Comparison of ENCODE assay signal across 1 cellular context in the genomic region with DNA sequence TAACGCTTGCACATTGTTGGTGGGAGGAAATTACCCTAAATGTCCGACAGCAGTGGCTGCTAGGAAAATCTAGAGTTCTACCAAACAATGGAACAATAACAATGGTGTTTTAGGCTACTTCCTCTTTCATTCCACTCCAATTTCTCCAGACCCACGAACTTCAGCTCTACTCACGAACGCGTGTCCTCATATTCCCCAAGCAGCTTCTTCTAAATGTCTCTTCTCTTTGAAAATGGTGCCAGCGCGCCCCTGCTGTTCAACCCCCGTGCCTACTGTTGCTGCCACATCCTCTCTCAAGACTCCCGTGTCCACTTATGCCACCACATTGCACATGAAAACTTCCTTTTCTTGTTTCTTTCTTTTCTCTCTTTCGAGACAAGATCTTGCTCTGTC.
TF ChIP-seq lines count a peak whose summit lies in the region.

No MANE protein-coding gene starts in this region.

TF ChIP-seq in K562, 482 proteins besides CTCF, POLR2A, EP300 and RAD21 (continued from another document):
- TF ChIP-seq ARID3A (IDR thresholded peaks at IDR 0.05; ENCODE audit: borderline replicate concordance, low read depth, low read length) (no peak), RUNX1 (IDR thresholded peaks at IDR 0.05; ENCODE audit: low read depth) (no peak), MAFF (IDR thresholded peaks at IDR 0.05; ENCODE audit: low read length) (no peak), E2F3 (CRISPR knock-in tag; IDR thresholded peaks at IDR 0.05) (no peak), ZNF140 (CRISPR knock-in tag; IDR thresholded peaks at IDR 0.05) (no peak), KDM4B (IDR thresholded peaks at IDR 0.05; ENCODE audit: borderline replicate concordance in 2 of 2, low read depth in 1 of 2) (no peak), ZNF197 (CRISPR knock-in tag; IDR thresholded peaks at IDR 0.05; ENCODE audit: low read depth) (no peak), RHOXF2B (CRISPR knock-in tag; conservative IDR thresholded peaks at IDR 0.05) (no peak), HNRNPH1 (optimal IDR thresholded peaks at IDR 0.05; ENCODE audit: low read depth, low read length) (no peak), ATF1 (CRISPR knock-in tag; IDR thresholded peaks at IDR 0.05) (no peak), ATF1 (tag; IDR thresholded peaks at IDR 0.05) (no peak), PURB (CRISPR knock-in tag; IDR thresholded peaks at IDR 0.05; ENCODE audit: low read depth) (no peak), JUND (IDR thresholded peaks at IDR 0.05; ENCODE audit: borderline replicate concordance, low read depth, low read length) (no peak), JUND (tag; IDR thresholded peaks at IDR 0.05; ENCODE audit: borderline replicate concordance, low read depth, low read length) (no peak; the same call in 2 of the 3 replicates), ZNF239 (CRISPR knock-in tag; IDR thresholded peaks at IDR 0.05) (no peak), HNRNPLL (IDR thresholded peaks at IDR 0.05; ENCODE audit: low read depth, low read length, poor library complexity, severe bottlenecking) (no peak), ZBTB26 (CRISPR knock-in tag; IDR thresholded peaks at IDR 0.05) (no peak), MAZ (CRISPR knock-in tag; conservative IDR thresholded peaks at IDR 0.05 in 1 of 2, IDR thresholded peaks at IDR 0.05 in 1 of 2) (no peak), DMBX1 (CRISPR knock-in tag; IDR thresholded peaks at IDR 0.05; ENCODE audit: borderline replicate concordance) (no peak), ZNF639 (CRISPR knock-in tag; conservative IDR thresholded peaks at IDR 0.05 in 1 of 2, IDR thresholded peaks at IDR 0.05 in 1 of 2) (peak in 1 of 2 experiments; percentile 27; a peak in 1 of 4 replicates), BRF1 (IDR thresholded peaks at IDR 0.05; ENCODE audit: borderline replicate concordance, extremely low read depth, insufficient read length) (no peak), ZBTB43 (CRISPR knock-in tag; IDR thresholded peaks at IDR 0.05) (no peak), ZNF444 (CRISPR knock-in tag; IDR thresholded peaks at IDR 0.05) (no peak), CHD1 (IDR thresholded peaks at IDR 0.05; ENCODE audit: low read length) (no peak)
- TF ChIP-seq, protein P1, sequence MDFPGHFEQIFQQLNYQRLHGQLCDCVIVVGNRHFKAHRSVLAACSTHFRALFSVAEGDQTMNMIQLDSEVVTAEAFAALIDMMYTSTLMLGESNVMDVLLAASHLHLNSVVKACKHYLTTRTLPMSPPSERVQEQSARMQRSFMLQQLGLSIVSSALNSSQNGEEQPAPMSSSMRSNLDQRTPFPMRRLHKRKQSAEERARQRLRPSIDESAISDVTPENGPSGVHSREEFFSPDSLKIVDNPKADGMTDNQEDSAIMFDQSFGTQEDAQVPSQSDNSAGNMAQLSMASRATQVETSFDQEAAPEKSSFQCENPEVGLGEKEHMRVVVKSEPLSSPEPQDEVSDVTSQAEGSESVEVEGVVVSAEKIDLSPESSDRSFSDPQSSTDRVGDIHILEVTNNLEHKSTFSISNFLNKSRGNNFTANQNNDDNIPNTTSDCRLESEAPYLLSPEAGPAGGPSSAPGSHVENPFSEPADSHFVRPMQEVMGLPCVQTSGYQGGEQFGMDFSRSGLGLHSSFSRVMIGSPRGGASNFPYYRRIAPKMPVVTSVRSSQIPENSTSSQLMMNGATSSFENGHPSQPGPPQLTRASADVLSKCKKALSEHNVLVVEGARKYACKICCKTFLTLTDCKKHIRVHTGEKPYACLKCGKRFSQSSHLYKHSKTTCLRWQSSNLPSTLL (IDR thresholded peaks at IDR 0.05): no peak
